In the genomic region with DNA sequence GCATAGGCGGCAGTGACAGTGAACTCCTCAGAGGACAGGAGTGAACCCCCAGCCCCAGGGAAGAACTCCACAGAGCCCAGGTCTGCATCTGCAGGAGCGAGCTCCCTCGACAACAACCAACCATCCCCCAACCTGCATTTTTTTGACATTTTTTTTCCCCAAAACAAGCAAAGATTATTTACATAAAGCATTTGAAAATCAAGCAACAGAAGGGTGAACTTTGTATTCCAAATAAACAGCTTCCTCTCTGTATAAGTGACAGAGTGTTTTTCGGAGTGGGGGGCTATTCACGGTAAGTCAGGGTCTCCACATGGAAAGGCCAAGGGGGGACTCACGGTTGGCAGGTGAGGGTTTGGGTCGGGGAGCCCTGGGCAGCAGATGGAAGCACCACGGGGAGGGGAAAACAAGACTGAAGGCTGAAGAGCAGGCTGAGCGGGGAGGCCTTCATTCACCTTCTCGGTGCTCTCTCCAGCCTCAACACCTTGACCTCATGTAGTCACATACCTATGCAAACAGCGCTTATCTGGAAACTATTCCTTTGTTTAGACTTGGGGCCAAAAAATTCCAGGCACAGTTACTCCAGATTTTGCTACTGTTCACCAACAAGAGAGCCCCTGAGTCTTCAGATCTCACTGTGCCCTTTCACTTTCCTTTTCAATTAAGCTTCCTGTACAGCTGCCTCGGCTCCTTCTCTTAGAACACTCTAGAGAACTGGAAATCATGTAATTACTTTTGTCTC, we compare ENCODE assay signal across 8 cellular contexts. TPM values are rescaled to one million over a fixed set of nuclear protein-coding genes. Genes with fewer than 3 reads are reported as not detected.
DNase-seq lines count a peak whose midpoint lies in the region; ATAC-seq and TF ChIP-seq lines count a peak whose summit lies in the region.

No MANE protein-coding gene starts in this region.

- H3K4me3 Mint-ChIP-seq in effector memory CD8-positive, alpha-beta T cell, result peak overlapping the region; percentile 87 to 93
- peak overlapping the region; percentile 57 for H3K4me3 Mint-ChIP-seq in type B pancreatic cell

- H3K4me1 Mint-ChIP-seq in effector memory CD8-positive, alpha-beta T cell (ENCODE audit: low read depth in 2 of 2), result peaks cover 19 to 30% of the 10 kb centered on the region in 2 donors
- peaks cover 26% of the 10 kb centered on the region for H3K4me1 Mint-ChIP-seq in type B pancreatic cell (ENCODE audit: unreplicated experiment)

- H3K36me3 ChIP-seq in HAP-1 (replicated peaks), result no peaks in the 10 kb centered on the region

- in situ Hi-C loops in ACHN (cut with HindIII; ENCODE audit: low pct_ligation_motif_present, low pct_unique_long_range_greater_than_20kb, low sequenced_read_pairs), result no loop called here
- in situ Hi-C loops in HAP-1 (cut with MboI; ENCODE audit: low sequenced_read_pairs), result no loop called here

- H3K9me3 Mint-ChIP-seq in effector memory CD8-positive, alpha-beta T cell, result no peaks in the 10 kb centered on the region
- no peaks in the 10 kb centered on the region for H3K9me3 Mint-ChIP-seq in type B pancreatic cell

- H3K4me1 ChIP-seq in mononuclear cell (ENCODE audit: insufficient read depth, low read length) (peaks cover 76% of the 10 kb centered on the region), HAP-1 (no peaks in the 10 kb centered on the region)

- peak; percentile 52 for ATAC-seq in GM18873 (IDR thresholded peaks at IDR 0.05; ENCODE audit: low FRiP score, unreplicated experiment)
- peak; percentile 61 to 75 for ATAC-seq in activated CD4-positive, CD25-positive, alpha-beta regulatory T cell treated with anti-CD3 and anti-CD28 coated beads, Interleukin-2, amount 50 U/mL, for 24 hours
- peak; percentile 91 for ATAC-seq in effector memory CD8-positive, alpha-beta T cell (replicated peaks)

- H3K27ac Mint-ChIP-seq in effector memory CD8-positive, alpha-beta T cell, result peak overlapping the region; percentile 97 to 100
- H3K27ac Mint-ChIP-seq in type B pancreatic cell, result peak overlapping the region; percentile 78

- H3K27me3 ChIP-seq in mononuclear cell (ENCODE audit: insufficient read depth, low read length), result no peaks in the 10 kb centered on the region
- H3K27me3 ChIP-seq in HAP-1 (ENCODE audit: low read depth), result no peaks in the 10 kb centered on the region

- H3K9me3 ChIP-seq in mononuclear cell (ENCODE audit: low read depth, low read length) (no peaks in the 10 kb centered on the region), HAP-1 (no peaks in the 10 kb centered on the region)

- no peaks in the 10 kb centered on the region for H3K36me3 Mint-ChIP-seq in effector memory CD8-positive, alpha-beta T cell (ENCODE audit: insufficient read depth)
- no peaks in the 10 kb centered on the region for H3K36me3 Mint-ChIP-seq in type B pancreatic cell

- peaks cover 0 to 6% of the 10 kb centered on the region in 2 donors for H3K27me3 Mint-ChIP-seq in effector memory CD8-positive, alpha-beta T cell
- no peaks in the 10 kb centered on the region for H3K27me3 Mint-ChIP-seq in type B pancreatic cell

- DNase-seq in ACHN (peak; percentile 66), HT1080 (ENCODE audit: low read depth) (peak; percentile 55), type B pancreatic cell (ENCODE audit: extremely low spot score, unreplicated experiment) (no peak), HAP-1 (ENCODE audit: low spot score in 2 of 2) (no peak)
- peak; percentile 16 to 37 (median 29) for DNase-seq in effector memory CD8-positive, alpha-beta T cell

- peak overlapping the region; percentile 54 for H3K4me3 ChIP-seq in mononuclear cell (ENCODE audit: low read length)
- no peak overlapping the region for H3K4me3 ChIP-seq in HAP-1

- no peak for TF ChIP-seq CTCF in type B pancreatic cell (conservative IDR thresholded peaks at IDR 0.05)

RNA-seq across cellular contexts. Expression of a gene that starts 27.6 kb away (rescaled TPM):
- 21.5 and 21.7 TPM in 2 replicates for total RNA-seq in HT1080 (2014; rRNA removed; shearing (Covaris generic))
- 15.2 and 24.4 TPM in 2 replicates for polyA plus RNA-seq in HT1080 (2015; cell fraction: cytosol; rRNA removed)
- 35.4 and 39.4 TPM in 2 replicates for polyA plus RNA-seq in HT1080 (2015; cell fraction: nucleus; rRNA removed)
- 5.6 TPM for total RNA-seq in mononuclear cell
- 20.5 and 32.3 TPM in 2 replicates for total RNA-seq in type B pancreatic cell (ENCODE audit: low replicate concordance)

RNA-seq across cellular contexts. Expression of a gene that starts 47.1 kb away (rescaled TPM):
- 6.4 and 6.5 TPM in 2 replicates for total RNA-seq in HT1080 (2014; rRNA removed; shearing (Covaris generic))
- 2.7 and 4.1 TPM in 2 replicates for polyA plus RNA-seq in HT1080 (2015; cell fraction: cytosol; rRNA removed)
- polyA plus RNA-seq in HT1080 (2015; cell fraction: nucleus; rRNA removed), result 17.2 and 21.6 TPM in 2 replicates
- total RNA-seq in mononuclear cell (8.1 TPM), type B pancreatic cell (ENCODE audit: low replicate concordance) (8.5 and 8.8 TPM in 2 replicates)

Comparison
In these comparisons a context has a peak if more than half of its experiments do, and no peak if none do; other contexts are left out.
1. DNase-seq: peak in ACHN (single experiment), HT1080 (single experiment) and effector memory CD8-positive, alpha-beta T cell (3 of 3); none in type B pancreatic cell (single experiment) and HAP-1 (0 of 2).
2. Peak in every context shown above with its lines, with median percentiles within 50 percentile points of each other: ATAC-seq.